ENCODE assay signal across 1 cellular context in the genomic region with DNA sequence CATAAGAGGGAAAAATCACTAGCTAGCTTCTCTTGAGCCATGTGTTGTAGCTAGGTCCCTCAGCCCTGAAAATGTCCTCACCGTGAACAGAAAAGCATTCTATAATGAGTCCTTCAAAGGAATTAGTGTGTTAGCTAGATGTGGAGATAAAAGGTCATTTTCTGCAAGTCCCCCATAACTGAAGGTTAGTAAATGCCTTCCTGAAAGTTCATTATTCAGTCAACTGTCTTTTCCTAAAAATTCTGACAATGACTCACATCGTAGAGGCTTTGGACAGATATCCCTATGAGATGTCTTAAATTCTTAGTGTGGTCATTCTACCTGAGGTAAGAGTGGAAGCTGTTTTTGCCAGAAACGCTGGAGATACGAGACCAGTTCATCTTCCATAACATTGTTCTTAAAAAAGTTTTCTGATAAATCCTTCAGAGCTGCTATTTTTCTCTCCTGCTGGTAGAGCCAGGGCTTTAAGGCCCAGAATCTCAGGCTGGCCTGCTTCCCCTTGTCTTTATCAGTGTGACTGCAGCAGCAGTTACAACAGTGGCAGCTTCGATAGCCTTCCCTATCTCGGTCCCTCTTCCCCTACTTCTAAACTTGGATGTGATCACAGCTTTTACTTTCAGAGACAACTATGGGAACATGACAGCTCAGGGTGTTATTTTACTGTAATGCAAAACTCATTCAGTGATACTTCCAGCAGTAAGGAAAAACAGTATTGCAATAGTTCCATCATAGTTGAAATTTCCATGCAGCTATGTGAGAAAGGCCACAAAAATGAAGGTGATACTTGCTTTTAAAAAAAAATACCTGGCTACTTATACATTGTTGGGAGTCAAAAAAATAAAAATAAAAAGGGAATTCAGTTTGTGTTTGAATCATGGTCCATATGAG.
TF ChIP-seq lines count a peak whose summit lies in the region.

No MANE protein-coding gene starts in this region.

TF ChIP-seq in K562, 482 proteins besides CTCF, POLR2A, EP300 and RAD21 (continued from another document and continues in another):
- TF ChIP-seq, protein P1, sequence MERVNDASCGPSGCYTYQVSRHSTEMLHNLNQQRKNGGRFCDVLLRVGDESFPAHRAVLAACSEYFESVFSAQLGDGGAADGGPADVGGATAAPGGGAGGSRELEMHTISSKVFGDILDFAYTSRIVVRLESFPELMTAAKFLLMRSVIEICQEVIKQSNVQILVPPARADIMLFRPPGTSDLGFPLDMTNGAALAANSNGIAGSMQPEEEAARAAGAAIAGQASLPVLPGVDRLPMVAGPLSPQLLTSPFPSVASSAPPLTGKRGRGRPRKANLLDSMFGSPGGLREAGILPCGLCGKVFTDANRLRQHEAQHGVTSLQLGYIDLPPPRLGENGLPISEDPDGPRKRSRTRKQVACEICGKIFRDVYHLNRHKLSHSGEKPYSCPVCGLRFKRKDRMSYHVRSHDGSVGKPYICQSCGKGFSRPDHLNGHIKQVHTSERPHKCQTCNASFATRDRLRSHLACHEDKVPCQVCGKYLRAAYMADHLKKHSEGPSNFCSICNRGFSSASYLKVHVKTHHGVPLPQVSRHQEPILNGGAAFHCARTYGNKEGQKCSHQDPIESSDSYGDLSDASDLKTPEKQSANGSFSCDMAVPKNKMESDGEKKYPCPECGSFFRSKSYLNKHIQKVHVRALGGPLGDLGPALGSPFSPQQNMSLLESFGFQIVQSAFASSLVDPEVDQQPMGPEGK (CRISPR knock-in tag; IDR thresholded peaks at IDR 0.05; ENCODE audit: borderline replicate concordance), result no peak
- TF ChIP-seq ZNF408 (CRISPR knock-in tag; IDR thresholded peaks at IDR 0.05; ENCODE audit: low read depth) (no peak), CBFB (CRISPR knock-in tag; IDR thresholded peaks at IDR 0.05) (no peak), CBX2 (IDR thresholded peaks at IDR 0.05; ENCODE audit: insufficient read depth, low read length, poor library complexity, severe bottlenecking) (no peak), WHSC1 (IDR thresholded peaks at IDR 0.05; ENCODE audit: low read length) (no peak), SAFB (IDR thresholded peaks at IDR 0.05; ENCODE audit: borderline replicate concordance, low read depth, low read length) (no peak), UBTF (IDR thresholded peaks at IDR 0.05; ENCODE audit: borderline replicate concordance in 1 of 2, low read depth in 2 of 2, low read length in 2 of 2) (peak; percentile 7 to 95; a peak in 2 of 4 replicates), FOXK2 (conservative IDR thresholded peaks at IDR 0.05 in 1 of 2, IDR thresholded peaks at IDR 0.05 in 1 of 2; ENCODE audit: low read depth in 2 of 2) (peak; percentile 68 to 72), RNF219 (CRISPR knock-in tag; IDR thresholded peaks at IDR 0.05) (no peak), ZNF23 (CRISPR knock-in tag; IDR thresholded peaks at IDR 0.05) (0 out of 2 replicates have a peak, but pooled peaks have one; percentile 17), NKRF (IDR thresholded peaks at IDR 0.05; ENCODE audit: borderline replicate concordance) (no peak; the same call in 1 of the 2 replicates), PTTG1 (tag; IDR thresholded peaks at IDR 0.05; ENCODE audit: low read depth) (no peak; the same call in none of the 2 replicates), POLR3G (IDR thresholded peaks at IDR 0.05; ENCODE audit: extremely low read depth, insufficient read length, insufficient replicate concordance) (no peak), FOXM1 (IDR thresholded peaks at IDR 0.05; ENCODE audit: low read depth) (peak; percentile 99), FOXM1 (CRISPR knock-in tag; IDR thresholded peaks at IDR 0.05; ENCODE audit: low read depth) (no peak), ZBTB7A (IDR thresholded peaks at IDR 0.05; ENCODE audit: borderline replicate concordance, control insufficient read depth, low read depth, low read length) (no peak), THAP7 (CRISPR knock-in tag; IDR thresholded peaks at IDR 0.05) (no peak), SMARCC2 (IDR thresholded peaks at IDR 0.05; ENCODE audit: low read depth) (peak; percentile 98), CC2D1A (IDR thresholded peaks at IDR 0.05) (peak; percentile 99), MAZ (CRISPR knock-in tag; conservative IDR thresholded peaks at IDR 0.05 in 1 of 2, IDR thresholded peaks at IDR 0.05 in 1 of 2) (peak in 1 of 2 experiments; percentile 37; a peak in 1 of 4 replicates), CGGBP1 (CRISPR knock-in tag; IDR thresholded peaks at IDR 0.05) (no peak; the same call in 1 of the 2 replicates), CXXC5 (CRISPR knock-in tag; IDR thresholded peaks at IDR 0.05) (peak; percentile 94), ZNF398 (CRISPR knock-in tag; IDR thresholded peaks at IDR 0.05) (no peak), POLR2AphosphoS2 (IDR thresholded peaks at IDR 0.05; ENCODE audit: low read length) (no peak; the same call in 1 of the 2 replicates), TRIM24 (IDR thresholded peaks at IDR 0.05) (peak; percentile 97 to 98), EP400 (IDR thresholded peaks at IDR 0.05) (peak; percentile 81), KLF1 (tag; IDR thresholded peaks at IDR 0.05) (no peak), ZNF75A (CRISPR knock-in tag; IDR thresholded peaks at IDR 0.05) (no peak), CSDE1 (IDR thresholded peaks at IDR 0.05) (no peak; a peak in 1 of 4 replicates), SAP30 (IDR thresholded peaks at IDR 0.05; ENCODE audit: borderline replicate concordance, insufficient read depth, low read depth, low read length, poor library complexity, severe bottlenecking) (no peak), HOXB6 (CRISPR knock-in tag; IDR thresholded peaks at IDR 0.05; ENCODE audit: borderline replicate concordance) (no peak), SP1 (CRISPR knock-in tag; IDR thresholded peaks at IDR 0.05) (peak; percentile 56; the same call in 1 of the 2 replicates), NFE2L1 (tag; IDR thresholded peaks at IDR 0.05; ENCODE audit: borderline replicate concordance, low read depth) (no peak), XRCC3 (IDR thresholded peaks at IDR 0.05) (no peak)
- TF ChIP-seq, protein P2, sequence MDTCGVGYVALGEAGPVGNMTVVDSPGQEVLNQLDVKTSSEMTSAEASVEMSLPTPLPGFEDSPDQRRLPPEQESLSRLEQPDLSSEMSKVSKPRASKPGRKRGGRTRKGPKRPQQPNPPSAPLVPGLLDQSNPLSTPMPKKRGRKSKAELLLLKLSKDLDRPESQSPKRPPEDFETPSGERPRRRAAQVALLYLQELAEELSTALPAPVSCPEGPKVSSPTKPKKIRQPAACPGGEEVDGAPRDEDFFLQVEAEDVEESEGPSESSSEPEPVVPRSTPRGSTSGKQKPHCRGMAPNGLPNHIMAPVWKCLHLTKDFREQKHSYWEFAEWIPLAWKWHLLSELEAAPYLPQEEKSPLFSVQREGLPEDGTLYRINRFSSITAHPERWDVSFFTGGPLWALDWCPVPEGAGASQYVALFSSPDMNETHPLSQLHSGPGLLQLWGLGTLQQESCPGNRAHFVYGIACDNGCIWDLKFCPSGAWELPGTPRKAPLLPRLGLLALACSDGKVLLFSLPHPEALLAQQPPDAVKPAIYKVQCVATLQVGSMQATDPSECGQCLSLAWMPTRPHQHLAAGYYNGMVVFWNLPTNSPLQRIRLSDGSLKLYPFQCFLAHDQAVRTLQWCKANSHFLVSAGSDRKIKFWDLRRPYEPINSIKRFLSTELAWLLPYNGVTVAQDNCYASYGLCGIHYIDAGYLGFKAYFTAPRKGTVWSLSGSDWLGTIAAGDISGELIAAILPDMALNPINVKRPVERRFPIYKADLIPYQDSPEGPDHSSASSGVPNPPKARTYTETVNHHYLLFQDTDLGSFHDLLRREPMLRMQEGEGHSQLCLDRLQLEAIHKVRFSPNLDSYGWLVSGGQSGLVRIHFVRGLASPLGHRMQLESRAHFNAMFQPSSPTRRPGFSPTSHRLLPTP (IDR thresholded peaks at IDR 0.05; ENCODE audit: borderline replicate concordance, extremely low read depth, insufficient read length), result no peak
- TF ChIP-seq, protein P3, sequence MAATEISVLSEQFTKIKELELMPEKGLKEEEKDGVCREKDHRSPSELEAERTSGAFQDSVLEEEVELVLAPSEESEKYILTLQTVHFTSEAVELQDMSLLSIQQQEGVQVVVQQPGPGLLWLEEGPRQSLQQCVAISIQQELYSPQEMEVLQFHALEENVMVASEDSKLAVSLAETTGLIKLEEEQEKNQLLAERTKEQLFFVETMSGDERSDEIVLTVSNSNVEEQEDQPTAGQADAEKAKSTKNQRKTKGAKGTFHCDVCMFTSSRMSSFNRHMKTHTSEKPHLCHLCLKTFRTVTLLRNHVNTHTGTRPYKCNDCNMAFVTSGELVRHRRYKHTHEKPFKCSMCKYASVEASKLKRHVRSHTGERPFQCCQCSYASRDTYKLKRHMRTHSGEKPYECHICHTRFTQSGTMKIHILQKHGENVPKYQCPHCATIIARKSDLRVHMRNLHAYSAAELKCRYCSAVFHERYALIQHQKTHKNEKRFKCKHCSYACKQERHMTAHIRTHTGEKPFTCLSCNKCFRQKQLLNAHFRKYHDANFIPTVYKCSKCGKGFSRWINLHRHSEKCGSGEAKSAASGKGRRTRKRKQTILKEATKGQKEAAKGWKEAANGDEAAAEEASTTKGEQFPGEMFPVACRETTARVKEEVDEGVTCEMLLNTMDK (IDR thresholded peaks at IDR 0.05; ENCODE audit: borderline replicate concordance, insufficient read depth, low read depth, low read length, poor library complexity, severe bottlenecking), result no peak
- TF ChIP-seq, protein P4, sequence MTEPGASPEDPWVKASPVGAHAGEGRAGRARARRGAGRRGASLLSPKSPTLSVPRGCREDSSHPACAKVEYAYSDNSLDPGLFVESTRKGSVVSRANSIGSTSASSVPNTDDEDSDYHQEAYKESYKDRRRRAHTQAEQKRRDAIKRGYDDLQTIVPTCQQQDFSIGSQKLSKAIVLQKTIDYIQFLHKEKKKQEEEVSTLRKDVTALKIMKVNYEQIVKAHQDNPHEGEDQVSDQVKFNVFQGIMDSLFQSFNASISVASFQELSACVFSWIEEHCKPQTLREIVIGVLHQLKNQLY (CRISPR knock-in tag; conservative IDR thresholded peaks at IDR 0.05), result no peak
- TF ChIP-seq, protein P5, sequence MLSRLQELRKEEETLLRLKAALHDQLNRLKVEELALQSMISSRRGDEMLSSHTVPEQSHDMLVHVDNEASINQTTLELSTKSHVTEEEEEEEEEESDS (CRISPR knock-in tag; IDR thresholded peaks at IDR 0.05), result no peak
